In genomic region chr20:17645546-17646208, GRCh38 we compare ENCODE assay signal across 17 cellular contexts. TPM values are rescaled to one million over a fixed set of nuclear protein-coding genes. Genes with fewer than 3 reads are reported as not detected.
DNase-seq lines count a peak whose midpoint lies in the region; ATAC-seq and TF ChIP-seq lines count a peak whose summit lies in the region.
"Had no signal": no experiment of that assay in that cellular context is flagged by ENCODE, and none has a peak within 500 bp of the region (broad histone marks: within the 10 kb centered on the region; RNA-seq: fewer than 3 reads in every experiment).

No MANE protein-coding gene starts in this region.

- in situ Hi-C loops in GM23248 (cut with MboI), result loop anchor here (25.0 kb wide), 1 partner anchor 642 kb away; the partner anchor contains the start of gene ZNF133

- 63 to 65% methylated on average over 10 of the region's 10 CpGs for WGBS in GM23248 (ENCODE audit: low coverage in 1 of 2, low lambda C conversion rate in 2 of 2, missing lambda C conversion rate in 2 of 2), 2 experiments

- peaks cover 2% of the 10 kb centered on the region; the same call in 1 of the 2 replicates for H3F3A ChIP-seq in GM23248 (ENCODE audit: insufficient read depth)

- no peak for TF ChIP-seq CTCF in WERI-Rb-1 (IDR thresholded peaks at IDR 0.05; ENCODE audit: low read depth, low read length)
- no peak for TF ChIP-seq CTCF in right atrium auricular region (IDR thresholded peaks at IDR 0.05)
- TF ChIP-seq CTCF in tibial artery (IDR thresholded peaks at IDR 0.05), result no peak

- H4K20me1 ChIP-seq in GM23248 (ENCODE audit: insufficient read depth), result peaks cover 3% of the 10 kb centered on the region; the same call in 1 of the 2 replicates

- intact Hi-C loops in tibial artery (cut with DNase I; ENCODE audit: low total_unique reads), result no loop called here

- H3K4me2 ChIP-seq in GM23248 (ENCODE audit: unreplicated experiment), result no peak overlapping the region

- ATAC-seq in HG02885 (IDR thresholded peaks at IDR 0.05; ENCODE audit: poor library complexity, unreplicated experiment), result no peak
- ATAC-seq: activated T-cell treated with anti-CD3 and anti-CD28 coated beads, Interleukin-2, amount 50 U/mL, for 4 hours; K562 had no signal

- peak overlapping the region; percentile 2; the same call in 1 of the 2 replicates for H3K27ac ChIP-seq in GM23248
- H3K27ac ChIP-seq in WERI-Rb-1, result peak overlapping the region; percentile 83
- peak overlapping the region; percentile 81 to 86 for H3K27ac ChIP-seq in right atrium auricular region
- peak overlapping the region; percentile 18 for H3K27ac ChIP-seq in rectal smooth muscle tissue (ENCODE audit: low read depth, low read length)
- H3K27ac ChIP-seq in tibial artery, result no peak overlapping the region
- H3K27ac ChIP-seq: coronary artery, neural progenitor cell had no signal

- no peak overlapping the region for H3K4me3 ChIP-seq in GM23248
- no peak overlapping the region for H3K4me3 ChIP-seq in WERI-Rb-1 (ENCODE audit: low read depth, low read length)
- H3K4me3 ChIP-seq in right atrium auricular region, result no peak overlapping the region
- no peak overlapping the region for H3K4me3 ChIP-seq in rectal smooth muscle tissue (ENCODE audit: low read length)
- H3K4me3 ChIP-seq in tibial artery, result no peak overlapping the region
- H3K4me3 ChIP-seq: coronary artery, HAP-1, K562, neural progenitor cell had no signal

- DNase-seq in GM23248, result peak; percentile 60
- DNase-seq in WERI-Rb-1, result no peak
- no peak for DNase-seq in right atrium auricular region (ENCODE audit: low spot score)
- no peak for DNase-seq in tibial artery
- no peak for DNase-seq in OCI-M2 (lab: John Stamatoyannopoulos, UW; ENCODE audit: unreplicated experiment)
- DNase-seq: activated CD4-positive, alpha-beta T cell treated with anti-CD3 and anti-CD28 coated beads for 4 hours; activated T-cell treated with anti-CD3 and anti-CD28 coated beads, Interleukin-2, amount 50 U/mL, for 4 hours; amniotic stem cell; BE2C; erythroblast had no signal

- no peak overlapping the region for H2AFZ ChIP-seq in GM23248
- H2AFZ ChIP-seq: neural progenitor cell had no signal

- no peaks in the 10 kb centered on the region for H3K9me2 ChIP-seq in GM23248 (ENCODE audit: insufficient read depth)

- H3K9me3 ChIP-seq in GM23248 (ENCODE audit: low read depth) (no peaks in the 10 kb centered on the region), WERI-Rb-1 (ENCODE audit: severe bottlenecking) (no peaks in the 10 kb centered on the region), right atrium auricular region (no peaks in the 10 kb centered on the region), tibial artery (no peaks in the 10 kb centered on the region)
- H3K9me3 ChIP-seq: BE2C, HAP-1 had no signal

- H3K9ac ChIP-seq in GM23248 (no peak overlapping the region; the same call in 1 of the 2 replicates), rectal smooth muscle tissue (ENCODE audit: low read length) (no peak overlapping the region)
- H3K9ac ChIP-seq: neural progenitor cell had no signal

- no peaks in the 10 kb centered on the region for H3K27me3 ChIP-seq in GM23248 (replicated peaks; ENCODE audit: insufficient read depth)
- no peaks in the 10 kb centered on the region for H3K27me3 ChIP-seq in WERI-Rb-1 (ENCODE audit: insufficient read depth, low read depth, severe bottlenecking)
- H3K27me3 ChIP-seq in right atrium auricular region, result no peaks in the 10 kb centered on the region
- no peaks in the 10 kb centered on the region for H3K27me3 ChIP-seq in rectal smooth muscle tissue (ENCODE audit: control insufficient read depth, insufficient read depth, low read length)
- H3K27me3 ChIP-seq in tibial artery, result no peaks in the 10 kb centered on the region
- H3K27me3 ChIP-seq: BE2C, neural progenitor cell had no signal

- peaks cover 5% of the 10 kb centered on the region; the same call in 1 of the 2 replicates for H3K36me3 ChIP-seq in GM23248 (ENCODE audit: low read depth)
- H3K36me3 ChIP-seq in WERI-Rb-1, result no peaks in the 10 kb centered on the region
- H3K36me3 ChIP-seq in right atrium auricular region, result peaks cover 18% of the 10 kb centered on the region
- H3K36me3 ChIP-seq in rectal smooth muscle tissue (ENCODE audit: control insufficient read depth, insufficient read depth, low read length), result peaks cover 10% of the 10 kb centered on the region
- peaks cover 5 to 22% (median 14%) of the 10 kb centered on the region in 3 donors for H3K36me3 ChIP-seq in tibial artery
- H3K36me3 ChIP-seq: BE2C, neural progenitor cell had no signal

- peaks cover 98% of the 10 kb centered on the region for H3K79me2 ChIP-seq in GM23248 (ENCODE audit: insufficient read depth)

- H3K4me1 ChIP-seq in GM23248 (ENCODE audit: insufficient read depth), result peaks cover 11% of the 10 kb centered on the region
- H3K4me1 ChIP-seq in right atrium auricular region, result peaks cover 0 to 96% of the 10 kb centered on the region in 2 donors
- H3K4me1 ChIP-seq in rectal smooth muscle tissue (ENCODE audit: control insufficient read depth, insufficient read depth, low read length), result peaks cover 17% of the 10 kb centered on the region
- peaks cover 0 to 81% (median 57%) of the 10 kb centered on the region in 4 donors for H3K4me1 ChIP-seq in tibial artery

RNA-seq across cellular contexts. Expression of gene RRBP1, which starts 36.4 kb away (rescaled TPM):
- total RNA-seq in GM23248 (2014; rRNA removed; shearing (Covaris generic)), result 182 and 231 TPM in 2 replicates
- polyA plus RNA-seq in GM23248 (2016; fragmentation: Nextera tagmentation; extraction: Ambion mirVana), result 127 and 131 TPM in 2 replicates
- total RNA-seq in right atrium auricular region, result 10 to 100 TPM; 52.0 to 57.7 TPM

RNA-seq across cellular contexts. Expression of gene BANF2, which starts 54.1 kb away (rescaled TPM):
- total RNA-seq in GM23248 (2014; rRNA removed; shearing (Covaris generic)), result not detected in 2 replicates
- not detected in 2 replicates for polyA plus RNA-seq in GM23248 (2016; fragmentation: Nextera tagmentation; extraction: Ambion mirVana)
- not detected for total RNA-seq in right atrium auricular region
- total RNA-seq: activated T-cell treated with anti-CD3 and anti-CD28 coated beads, Interleukin-2, amount 50 U/mL, for 4 hours; K562; lung microvascular endothelial cell had no signal
- polyA plus RNA-seq: K562 had no signal

Comparison
In these comparisons a context has a peak if more than half of its experiments do, and no peak if none do; other contexts are left out.
1. H3K27ac ChIP-seq: peak in GM23248 (single experiment), WERI-Rb-1 (single experiment), right atrium auricular region (2 of 2) and rectal smooth muscle tissue (single experiment); none in tibial artery (0 of 2).